ENCODE assay signal across 8 cellular contexts in genomic region chr17:7704601-7705268, GRCh38. TPM values are rescaled to one million over a fixed set of nuclear protein-coding genes. Genes with fewer than 3 reads are reported as not detected.
DNase-seq lines count a peak whose midpoint lies in the region; ATAC-seq and TF ChIP-seq lines count a peak whose summit lies in the region.

Gene EFNB3 (plus strand): TSS chr17:7705202. CDS start chr17:7705599, 397 bp downstream.

- DNase-seq in heart right ventricle (no peak), Right ventricle myocardium inferior (ENCODE audit: missing footprints) (no peak), SK-N-MC (ENCODE audit: low read depth, low spot score) (no peak), fibroblast of gingiva (ENCODE audit: low read depth) (peak; percentile 24), omental fat pad (ENCODE audit: low spot score) (no peak), activated gamma-delta T cell (lab: John Stamatoyannopoulos, UW) (no peak)
- no peak for DNase-seq in NK-92 treated with Interleukin-12 subunit alpha and Interleukin-12 subunit beta, amount 100 ng/mL, for 24 hours (lab: John Stamatoyannopoulos, UW)

- no peak for TF ChIP-seq CTCF in heart right ventricle (IDR thresholded peaks at IDR 0.05)
- TF ChIP-seq CTCF in omental fat pad (IDR thresholded peaks at IDR 0.05) = no peak

- H3K27me3 ChIP-seq in heart right ventricle = peaks cover 5 to 50% (median 41%) of the 10 kb centered on the region in 7 donors

- peak within 1 kb of the TSS; percentile 8 to 57 (median 44) for H3K4me3 ChIP-seq in heart right ventricle
- peak within 1 kb of the TSS; percentile 72 for H3K4me3 ChIP-seq in SK-N-MC

- H3K9ac ChIP-seq in SK-N-MC (ENCODE audit: insufficient read length) = peak within 1 kb of the TSS; percentile 50

- 1% methylated on average over 45 of the region's 45 CpGs for WGBS in heart right ventricle, 2 donors

- intact Hi-C loops in heart right ventricle (cut with DNase I) (no loop called here), Right ventricle myocardium inferior (cut with DNase I) (no loop called here)

- no peak within 1 kb of the TSS for H3K27ac ChIP-seq in heart right ventricle
- peak within 1 kb of the TSS; percentile 1; the same call in 1 of the 2 replicates for H3K27ac ChIP-seq in SK-N-MC

- H3K36me3 ChIP-seq in heart right ventricle (peaks cover 0 to 32% (median 8%) of the 10 kb centered on the region in 9 donors), SK-N-MC (ENCODE audit: insufficient read depth, low read length) (no peaks in the 10 kb centered on the region; the same call in 1 of the 2 replicates)

- ATAC-seq in heart right ventricle (peak in 5 of 8 donors; percentile 12 to 61 (median 31)), Right ventricle myocardium inferior (no peak), omental fat pad (ENCODE audit: low FRiP score) (peak; percentile 54), GM21423 (IDR thresholded peaks at IDR 0.05; ENCODE audit: unreplicated experiment) (no peak)

- peaks cover 7 to 26% (median 16%) of the 10 kb centered on the region in 9 donors for H3K4me1 ChIP-seq in heart right ventricle

- H3K9me3 ChIP-seq in heart right ventricle = no peaks in the 10 kb centered on the region
- no peaks in the 10 kb centered on the region for H3K9me3 ChIP-seq in SK-N-MC (ENCODE audit: low read depth, low read length)

RNA-seq across cellular contexts. Expression of gene EFNB3, which starts in this region (rescaled TPM):
- total RNA-seq in heart right ventricle = 1 to 10 TPM in 2 of 10 donors, under 1 TPM in 8; 0.17 to 1.3 (median 0.53) TPM
- under 1 TPM; 0.22 to 0.64 TPM for polyA plus RNA-seq in heart right ventricle
- 0.11 TPM for total RNA-seq in Right ventricle myocardium inferior
- total RNA-seq in omental fat pad = 1 to 10 TPM in 3 of 4 donors, under 1 TPM in 1; 0.47 to 4.3 (median 2.4) TPM

Comparison
In these comparisons a context has a peak if more than half of its experiments do, and no peak if none do; other contexts are left out.
1. ATAC-seq: peak in heart right ventricle (5 of 8) and omental fat pad (single experiment); none in Right ventricle myocardium inferior (single experiment) and GM21423 (single experiment).